16 cellular contexts compared by ENCODE assay signal in genomic region chr16:87572959-87573358, GRCh38. TPM values are rescaled to one million over a fixed set of nuclear protein-coding genes. Genes with fewer than 3 reads are reported as not detected.
DNase-seq lines count a peak whose midpoint lies in the region; ATAC-seq, FAIRE-seq and TF ChIP-seq lines count a peak whose summit lies in the region.
"Had no signal": no experiment of that assay in that cellular context is flagged by ENCODE, and none has a peak within 500 bp of the region (broad histone marks: within the 10 kb centered on the region; RNA-seq: fewer than 3 reads in every experiment).

No MANE protein-coding gene starts in this region.

- no peak overlapping the region for H2AFZ ChIP-seq in osteoblast (ENCODE audit: low read length)

- H3K27me3 Mint-ChIP-seq in HFFc6 (ENCODE audit: insufficient read depth) (peaks cover 33% of the 10 kb centered on the region), endodermal cell (ENCODE audit: insufficient read depth) (no peaks in the 10 kb centered on the region)
- peaks cover 18% of the 10 kb centered on the region for H3K27me3 Mint-ChIP-seq in activated T-cell treated with anti-CD3 and anti-CD28 coated beads, Interleukin-2, amount 50 U/mL, for 4 hours (ENCODE audit: low read depth)

- H3K79me2 ChIP-seq in osteoblast (ENCODE audit: insufficient read depth, low read length), result no peaks in the 10 kb centered on the region

- no peaks in the 10 kb centered on the region for H3K27me3 ChIP-seq in endodermal cell (ENCODE audit: control insufficient read depth, insufficient read depth, low read length, poor library complexity, severe bottlenecking)
- no peaks in the 10 kb centered on the region for H3K27me3 ChIP-seq in osteoblast (ENCODE audit: insufficient read depth, low read length)
- H3K27me3 ChIP-seq: BE2C had no signal

- no peaks in the 10 kb centered on the region for H3K36me3 Mint-ChIP-seq in HFFc6 (ENCODE audit: low read depth)
- H3K36me3 Mint-ChIP-seq in endodermal cell (ENCODE audit: low read depth), result no peaks in the 10 kb centered on the region
- no peaks in the 10 kb centered on the region for H3K36me3 Mint-ChIP-seq in activated T-cell treated with anti-CD3 and anti-CD28 coated beads, Interleukin-2, amount 50 U/mL, for 4 hours (ENCODE audit: insufficient read depth)
- H3K36me3 Mint-ChIP-seq: CD4-positive, alpha-beta memory T cell had no signal

- H3K4me2 ChIP-seq in osteoblast (ENCODE audit: insufficient read depth, low read length), result no peak overlapping the region
- H3K4me2 ChIP-seq: A549 had no signal

- H3K36me3 ChIP-seq in endodermal cell (ENCODE audit: control insufficient read depth, insufficient read depth, low read length) (no peaks in the 10 kb centered on the region), osteoblast (ENCODE audit: insufficient read depth, low read length) (no peaks in the 10 kb centered on the region), kidney (ENCODE audit: control insufficient read depth in 1 of 2, insufficient read depth in 2 of 2, low read length in 2 of 2) (no peaks in the 10 kb centered on the region)
- H3K36me3 ChIP-seq: BE2C had no signal

- intact Hi-C loops in kidney (cut with DNase I), result no loop called here

- H3K9me3 ChIP-seq in endodermal cell (ENCODE audit: control insufficient read depth, low read length) (no peaks in the 10 kb centered on the region), osteoblast (ENCODE audit: low read depth, low read length) (no peaks in the 10 kb centered on the region), kidney (ENCODE audit: control insufficient read depth in 1 of 2, low read length in 2 of 2) (no peaks in the 10 kb centered on the region)
- H3K9me3 ChIP-seq: A549, BE2C had no signal

- peaks cover 11% of the 10 kb centered on the region for H3K4me1 Mint-ChIP-seq in HFFc6 (ENCODE audit: low read depth)
- H3K4me1 Mint-ChIP-seq in endodermal cell, result peaks cover 9% of the 10 kb centered on the region
- H3K4me1 Mint-ChIP-seq in activated T-cell treated with anti-CD3 and anti-CD28 coated beads, Interleukin-2, amount 50 U/mL, for 4 hours (ENCODE audit: low read depth), result no peaks in the 10 kb centered on the region
- H3K4me1 Mint-ChIP-seq: CD4-positive, alpha-beta memory T cell had no signal

- H3K4me3 ChIP-seq in endodermal cell (ENCODE audit: low read length), result no peak overlapping the region
- no peak overlapping the region for H3K4me3 ChIP-seq in osteoblast (ENCODE audit: insufficient read depth, low read length)
- no peak overlapping the region for H3K4me3 ChIP-seq in kidney (ENCODE audit: low read length in 2 of 2)
- H3K4me3 ChIP-seq: A549 had no signal

- H3K27ac ChIP-seq in endodermal cell (ENCODE audit: low read depth, low read length) (no peak overlapping the region), osteoblast (ENCODE audit: low read depth, low read length) (no peak overlapping the region), kidney (ENCODE audit: low read depth in 2 of 2, low read length in 2 of 2) (no peak overlapping the region)
- H3K27ac ChIP-seq: A549, C4-2B had no signal

- H3K9ac ChIP-seq in endodermal cell (ENCODE audit: extremely low read depth, low read length, poor library complexity, severe bottlenecking) (no peak overlapping the region), kidney (ENCODE audit: low read length in 2 of 2) (no peak overlapping the region)

- WGBS in endodermal cell (ENCODE audit: insufficient coverage in 1 of 2, insufficient read length in 1 of 2), 2 experiments, result 69 to 73% methylated on average over 4 to 6 of the region's 6 CpGs

- H3K9me3 Mint-ChIP-seq in HFFc6 (no peaks in the 10 kb centered on the region), endodermal cell (no peaks in the 10 kb centered on the region)
- H3K9me3 Mint-ChIP-seq in activated T-cell treated with anti-CD3 and anti-CD28 coated beads, Interleukin-2, amount 50 U/mL, for 4 hours, result no peaks in the 10 kb centered on the region
- H3K9me3 Mint-ChIP-seq: CD4-positive, alpha-beta memory T cell had no signal

- no peak for ATAC-seq in activated T-cell treated with anti-CD3 and anti-CD28 coated beads, Interleukin-2, amount 50 U/mL, for 4 hours
- ATAC-seq in GM19467 (IDR thresholded peaks at IDR 0.05; ENCODE audit: unreplicated experiment), result no peak
- ATAC-seq: A549 had no signal

- H3K27ac Mint-ChIP-seq in HFFc6 (no peak overlapping the region), endodermal cell (no peak overlapping the region)
- H3K27ac Mint-ChIP-seq: CD4-positive, alpha-beta memory T cell had no signal

- 0 out of 2 replicates have a peak, but pooled peaks have one; percentile 11 for TF ChIP-seq CTCF in HFFc6 (IDR thresholded peaks at IDR 0.05)
- TF ChIP-seq CTCF in endodermal cell (conservative IDR thresholded peaks at IDR 0.05), result peak; percentile 48
- TF ChIP-seq CTCF in osteoblast (IDR thresholded peaks at IDR 0.05; ENCODE audit: extremely low read depth, low read depth, low read length), result no peak
- TF ChIP-seq CTCF in kidney (IDR thresholded peaks at IDR 0.05; ENCODE audit: borderline replicate concordance, extremely low read depth, insufficient read depth), result no peak

- DNase-seq in HFFc6, result no peak
- no peak for DNase-seq in endodermal cell
- DNase-seq in osteoblast (ENCODE audit: insufficient read length, low spot score, missing footprints), result peak; percentile 63
- DNase-seq in kidney, result no peak
- DNase-seq in middle frontal gyrus (ENCODE audit: extremely low spot score, low spot score), result no peak
- DNase-seq in activated T-cell treated with anti-CD3 and anti-CD28 coated beads, Interleukin-2, amount 50 U/mL, for 4 hours, result no peak
- DNase-seq: BE2C; CD4-positive, alpha-beta memory T cell; DMS79 had no signal

- H4K20me1 ChIP-seq in osteoblast (ENCODE audit: insufficient read depth, low read length), result no peaks in the 10 kb centered on the region

- FAIRE-seq in kidney (lab: Jason Lieb, UNC), result no peak
- FAIRE-seq: A549, GM12891, GM19239, H54, HTR-8/SVneo had no signal

- no peak overlapping the region for H3K4me3 Mint-ChIP-seq in HFFc6
- H3K4me3 Mint-ChIP-seq in endodermal cell, result no peak overlapping the region
- no peak overlapping the region for H3K4me3 Mint-ChIP-seq in activated T-cell treated with anti-CD3 and anti-CD28 coated beads, Interleukin-2, amount 50 U/mL, for 4 hours
- H3K4me3 Mint-ChIP-seq: CD4-positive, alpha-beta memory T cell had no signal

- H3K4me1 ChIP-seq in endodermal cell (ENCODE audit: control insufficient read depth, insufficient read depth, low read length) (no peaks in the 10 kb centered on the region), osteoblast (ENCODE audit: insufficient read depth, low read length) (no peaks in the 10 kb centered on the region), kidney (ENCODE audit: control insufficient read depth in 1 of 2, insufficient read depth in 1 of 2, low read depth in 1 of 2, low read length in 2 of 2) (peaks cover 2 to 4% of the 10 kb centered on the region in 2 donors)
- H3K4me1 ChIP-seq: BE2C had no signal

RNA-seq across cellular contexts. Expression of gene JPH3, which starts 29.3 kb away (rescaled TPM):
- not detected for total RNA-seq in HFFc6 (2021; fragmentation: NEBNext Ultra II Directional; extraction: Animal tissue kit (Norgen Biotek cat#: 25700))
- total RNA-seq in endodermal cell (10 to 100 TPM; 37.0 to 39.1 TPM), osteoblast (under 0.01 TPM in 1 of 2 replicates, not detected in the other), kidney (0.69 TPM)
- polyA plus RNA-seq in endodermal cell (2013, experiment 1 of 2), result 6.0 TPM
- 5.3 TPM for polyA plus RNA-seq in endodermal cell (2013, experiment 2 of 2)
- polyA plus RNA-seq in kidney (ENCODE audit: insufficient read depth, low read depth, low replicate concordance), result not detected
- total RNA-seq in activated T-cell treated with anti-CD3 and anti-CD28 coated beads, Interleukin-2, amount 50 U/mL, for 4 hours, result not detected
- polyA plus RNA-seq: CD4-positive, alpha-beta memory T cell had no signal

Comparison
In these comparisons a context has a peak if more than half of its experiments do, and no peak if none do; other contexts are left out.
1. CTCF ChIP-seq: peak in HFFc6 (single experiment) and endodermal cell (single experiment); none in osteoblast (single experiment) and kidney (single experiment).
2. RNA of gene JPH3, which starts 29.3 kb away (total RNA-seq): 37.0 to 39.1 TPM in endodermal cell; 0.69 TPM in kidney (single experiment), not detected in activated T-cell treated with anti-CD3 and anti-CD28 coated beads, Interleukin-2, amount 50 U/mL, for 4 hours, not detected in HFFc6 and under 0.01 TPM in osteoblast; every median in the first group is over 10 times any median in the second.